ENCODE assay signal across 1 cellular context in the genomic region with DNA sequence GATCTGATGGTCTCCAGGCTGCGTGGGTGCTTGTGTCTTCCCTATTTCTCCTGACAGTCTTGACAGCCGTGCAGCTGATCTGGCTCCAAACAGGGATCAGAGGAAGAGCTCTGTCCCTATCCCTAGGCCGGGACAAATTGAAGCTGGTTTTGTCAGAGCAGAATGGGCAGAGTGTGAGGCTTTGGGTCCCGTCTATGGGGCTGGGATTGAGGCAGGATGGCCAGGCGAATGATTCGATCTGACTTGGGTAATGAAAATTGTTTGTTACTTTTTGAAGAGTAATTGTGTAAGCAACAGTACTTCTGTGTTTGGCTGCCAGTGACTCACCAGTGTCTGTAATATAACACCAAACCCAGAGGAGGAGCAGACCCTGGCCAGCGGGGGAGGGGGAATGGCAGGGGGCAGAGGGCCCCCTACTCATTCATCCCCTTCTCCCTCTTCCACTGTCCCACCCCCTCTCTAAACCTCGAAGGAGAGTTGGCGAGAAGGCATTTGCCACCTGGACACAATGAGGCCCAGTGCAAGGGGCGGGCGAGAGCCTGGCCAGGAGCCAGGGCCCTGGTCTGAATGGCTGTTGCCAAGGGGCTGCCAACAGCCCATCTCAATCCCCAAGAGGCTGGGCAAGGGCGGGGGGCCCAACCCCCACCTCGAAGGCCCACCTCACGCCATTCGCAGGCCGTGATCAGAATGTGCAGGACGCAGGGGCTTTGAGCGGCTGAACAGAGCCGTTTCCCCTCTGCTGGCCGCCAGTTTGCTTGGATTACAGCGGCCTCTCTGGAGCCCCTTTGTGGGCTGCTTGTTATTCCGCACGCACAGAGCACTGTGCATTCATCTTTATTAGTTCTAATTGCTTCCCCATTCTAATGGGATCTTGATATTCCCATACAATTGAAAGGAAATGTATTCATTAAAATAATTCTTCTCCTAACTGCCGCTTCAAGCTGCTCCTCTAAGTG.
TF ChIP-seq lines count a peak whose summit lies in the region.

No MANE protein-coding gene starts in this region.

TF ChIP-seq in WTC11, 78 proteins besides CTCF, POLR2A, EP300 and RAD21 (continued from another document):
- no peak for TF ChIP-seq E2F1 (CRISPR knock-in tag; IDR thresholded peaks at IDR 0.05)
TF ChIP-seq in WTC11: peak in this region for 0.
